Comparison of ENCODE assay signal across 14 cellular contexts in the genomic region with DNA sequence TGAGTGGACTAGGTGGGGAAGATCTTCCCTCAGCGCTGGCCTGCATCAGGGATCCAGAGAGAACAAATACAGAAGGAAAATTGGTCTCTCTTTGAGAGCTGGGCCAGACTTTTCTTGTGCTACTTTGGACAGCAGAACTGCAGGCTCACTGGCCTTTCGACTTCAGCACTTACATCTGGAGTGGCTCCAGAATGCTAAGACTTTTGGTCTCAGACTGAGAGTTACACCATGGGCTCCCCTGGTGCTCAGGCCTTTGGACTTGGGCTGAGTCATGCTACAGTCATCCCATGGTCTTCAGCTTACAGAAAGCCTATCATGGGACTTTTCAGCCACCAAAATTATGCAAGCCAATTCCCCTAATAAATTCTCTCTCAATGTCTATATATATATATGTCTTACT.
DNase-seq lines count a peak whose midpoint lies in the region; ATAC-seq, FAIRE-seq and TF ChIP-seq lines count a peak whose summit lies in the region.
"Had no signal": no experiment of that assay in that cellular context is flagged by ENCODE, and none has a peak within 500 bp of the region (broad histone marks: within the 10 kb centered on the region; RNA-seq: fewer than 3 reads in every experiment).

No MANE protein-coding gene starts in this region.

- FAIRE-seq in GM19239 (lab: Jason Lieb, UNC) = no peak
- FAIRE-seq: kidney had no signal

- H3K9me3 ChIP-seq in RWPE2 (ENCODE audit: severe bottlenecking) = no peaks in the 10 kb centered on the region
- H3K9me3 ChIP-seq: colonic mucosa, HAP-1, suprapubic skin had no signal

- DNase-seq in SIG-M5 treated with dmso at 0.1 percent for 504 hours (lab: John Stamatoyannopoulos, UW; ENCODE audit: unreplicated experiment) (peak; percentile 13), SIG-M5 (lab: John Stamatoyannopoulos, UW) (no peak), RWPE2 (ENCODE audit: low spot score) (no peak), fibroblast of pulmonary artery (ENCODE audit: low read depth) (peak; percentile 46), smooth muscle cell of the brain vasculature (ENCODE audit: low read depth, low spot score) (peak; percentile 90), GM19239 (ENCODE audit: insufficient read length, low spot score) (no peak), foreskin melanocyte (no peak), middle frontal gyrus (ENCODE audit: extremely low spot score, low spot score) (no peak)
- DNase-seq: activated CD8-positive, alpha-beta memory T cell treated with anti-CD3 and anti-CD28 coated beads for 24 hours; colonic mucosa; kidney had no signal

- ATAC-seq in RWPE2 (ENCODE audit: low read depth) = 0 out of 3 replicates have a peak, but pooled peaks have one; percentile 41

- no peak overlapping the region for H3K4me3 ChIP-seq in RWPE2 (ENCODE audit: severe bottlenecking)
- H3K4me3 ChIP-seq in fibroblast of pulmonary artery (replicated peaks; ENCODE audit: low read depth, low read length) = no peak overlapping the region
- H3K4me3 ChIP-seq: colonic mucosa, HAP-1, suprapubic skin had no signal

- H3K27ac ChIP-seq in RWPE2 (ENCODE audit: poor library complexity, severe bottlenecking) = no peak overlapping the region
- H3K27ac ChIP-seq: 22Rv1, colonic mucosa, suprapubic skin had no signal

- no peaks in the 10 kb centered on the region for H3K4me1 ChIP-seq in RWPE2 (ENCODE audit: insufficient read depth, poor library complexity, severe bottlenecking)
- H3K4me1 ChIP-seq: colonic mucosa, HAP-1, suprapubic skin had no signal

- no peaks in the 10 kb centered on the region for H3K36me3 ChIP-seq in RWPE2 (ENCODE audit: low read depth)
- H3K36me3 ChIP-seq: colonic mucosa, HAP-1, suprapubic skin had no signal

- TF ChIP-seq CTCF in RWPE2 (IDR thresholded peaks at IDR 0.05; ENCODE audit: poor library complexity, severe bottlenecking) = no peak
- TF ChIP-seq CTCF in fibroblast of pulmonary artery (IDR thresholded peaks at IDR 0.05; ENCODE audit: low read length, missing control alignments) = no peak

- H3K27me3 ChIP-seq in RWPE2 (ENCODE audit: insufficient read depth, poor library complexity, severe bottlenecking) = no peaks in the 10 kb centered on the region
- H3K27me3 ChIP-seq: colonic mucosa, suprapubic skin had no signal

Comparison
In these comparisons a context has a peak if more than half of its experiments do, and no peak if none do; other contexts are left out.
1. DNase-seq: peak in SIG-M5 treated with dmso at 0.1 percent for 504 hours (single experiment), fibroblast of pulmonary artery (single experiment) and smooth muscle cell of the brain vasculature (single experiment); none in SIG-M5 (single experiment), RWPE2 (single experiment), GM19239 (single experiment), foreskin melanocyte (single experiment) and middle frontal gyrus (single experiment).